In genomic region chr2:24075915-24076848, GRCh38 we compare ENCODE assay signal across 8 cellular contexts. TPM values are rescaled to one million over a fixed set of nuclear protein-coding genes. Genes with fewer than 3 reads are reported as not detected.
DNase-seq lines count a peak whose midpoint lies in the region; ATAC-seq, FAIRE-seq and TF ChIP-seq lines count a peak whose summit lies in the region.

A gene with protein sequence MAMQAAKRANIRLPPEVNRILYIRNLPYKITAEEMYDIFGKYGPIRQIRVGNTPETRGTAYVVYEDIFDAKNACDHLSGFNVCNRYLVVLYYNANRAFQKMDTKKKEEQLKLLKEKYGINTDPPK (minus strand): TSS chr2:24076326. CDS start chr2:24076229, 97 bp downstream.

- FAIRE-seq in endothelial cell of umbilical vein (lab: Jason Lieb, UNC) = peak; percentile 97

- peaks cover 17 to 38% of the 10 kb centered on the region in 2 experiments; a peak in 3 of 4 replicates for H3K79me1 ChIP-seq in IMR-90 (ENCODE audit: low read depth in 1 of 2, low read length in 2 of 2)

- H2AK5ac ChIP-seq in IMR-90 (ENCODE audit: low read depth, low read length) = peak within 1 kb of the TSS; percentile 26

- ATAC-seq in GM21528 (IDR thresholded peaks at IDR 0.05; ENCODE audit: low FRiP score, unreplicated experiment) (peak; percentile 95), IMR-90 (ENCODE audit: low read depth) (peak; percentile 93)

- H3K9me3 ChIP-seq in IMR-90 (ENCODE audit: control insufficient read depth, insufficient read depth, low read length) (no peaks in the 10 kb centered on the region), endothelial cell of umbilical vein (replicated peaks; ENCODE audit: control insufficient read depth, insufficient read depth, low read length) (no peaks in the 10 kb centered on the region)

- CTCF ChIA-PET in IMR-90 (lab: Yijun Ruan, JAX) = no interaction called here
- CTCF ChIA-PET in endothelial cell of umbilical vein (lab: Charles Lee) = interaction anchor here (0.6 to 2.0 kb wide), 7 partner anchors 9 to 283 kb away, joined by 3 to 15 read pairs (median 6); partner anchors contain the start of genes ATAD2B, TP53I3 and WDCP

- peak within 1 kb of the TSS; percentile 94 for H2AFZ ChIP-seq in IMR-90 (replicated peaks; ENCODE audit: low read length, poor library complexity)
- peak within 1 kb of the TSS; percentile 69 for H2AFZ ChIP-seq in endothelial cell of umbilical vein (ENCODE audit: low read depth, low read length)

- H2BK120ac ChIP-seq in IMR-90 (ENCODE audit: low read depth, low read length) = peak within 1 kb of the TSS; percentile 39; the same call in 1 of the 2 replicates

- H3K4me2 ChIP-seq in IMR-90 (ENCODE audit: low read depth, low read length) (peak within 1 kb of the TSS; percentile 71), endothelial cell of umbilical vein (ENCODE audit: insufficient read depth, low read length) (peak within 1 kb of the TSS; percentile 74)

- H3K36me3 ChIP-seq in IMR-90 (ENCODE audit: control insufficient read depth, insufficient read depth, low read length) = peaks cover 8% of the 10 kb centered on the region
- H3K36me3 ChIP-seq in endothelial cell of umbilical vein (ENCODE audit: control insufficient read depth in 2 of 2, extremely low read depth in 1 of 2, insufficient read depth in 2 of 2, low read length in 2 of 2) = peaks cover 7 to 12% of the 10 kb centered on the region in 2 experiments

- POLR2A ChIA-PET in IMR-90 (lab: Charles Lee; ENCODE audit: unreplicated experiment) = interaction anchor here (0.7 kb wide), 1 partner anchor 10 kb away, joined by 10 read pairs; no protein-coding TSS in a partner anchor
- POLR2A ChIA-PET in endothelial cell of umbilical vein (lab: Charles Lee) = interaction anchor here (0.6 to 1.9 kb wide), 5 partner anchors 8 to 149 kb away, joined by 3 to 8 read pairs (median 5); partner anchors contain the start of genes MFSD2B, TP53I3 and WDCP

- peak within 1 kb of the TSS; percentile 66 for H4K91ac ChIP-seq in IMR-90 (ENCODE audit: insufficient read depth, low read depth, low read length)

- H2BK5ac ChIP-seq in IMR-90 (ENCODE audit: low read depth, low read length, poor library complexity, severe bottlenecking) = peak within 1 kb of the TSS; percentile 49

- peak within 1 kb of the TSS; percentile 73 for H3K56ac ChIP-seq in IMR-90 (ENCODE audit: extremely low read depth, insufficient read depth, low read length)

- intact Hi-C loops in IMR-90 (cut with micrococcal nuclease) (loop anchor here (1.0 kb wide), 1 partner anchor 149 kb away; the partner anchor contains the start of gene ATAD2B), endothelial cell of umbilical vein (cut with micrococcal nuclease) (loop anchor here (1.0 to 2.0 kb wide), 5 partner anchors 8 to 149 kb away; partner anchors contain the start of genes ATAD2B, TP53I3 and WDCP)

- H3K9ac ChIP-seq in IMR-90 (ENCODE audit: low read depth, low read length) (peak within 1 kb of the TSS; percentile 82), endothelial cell of umbilical vein (replicated peaks; ENCODE audit: extremely low read depth, insufficient read depth, low read length) (peak within 1 kb of the TSS; percentile 90)

- peak within 1 kb of the TSS; percentile 96 for H2AK9ac ChIP-seq in IMR-90 (replicated peaks; ENCODE audit: low read depth, low read length, poor library complexity)

- no peak for TF ChIP-seq RAD21 in IMR-90 (IDR thresholded peaks at IDR 0.05; ENCODE audit: low read length)

- BruUV-seq in IMR-90 (replicated peaks; lab: Mats Ljungman, UMichigan) (TSS peak; percentile 68), endothelial cell of umbilical vein (replicated peaks; lab: Mats Ljungman, UMichigan) (TSS peak; percentile 72)

- peak within 1 kb of the TSS; percentile 63 to 95; a peak in 3 of 4 replicates for H4K8ac ChIP-seq in IMR-90 (ENCODE audit: low read depth in 2 of 2, low read length in 2 of 2)

- no peaks in the 10 kb centered on the region; the same call in 1 of the 2 replicates for H4K20me1 ChIP-seq in IMR-90 (ENCODE audit: insufficient read depth, low read length)
- no peaks in the 10 kb centered on the region for H4K20me1 ChIP-seq in endothelial cell of umbilical vein (replicated peaks; ENCODE audit: control insufficient read depth, extremely low read depth, insufficient read depth, low read length)

- H3K79me2 ChIP-seq in endothelial cell of umbilical vein (ENCODE audit: control insufficient read depth, insufficient read depth, low read length) = peaks cover 34% of the 10 kb centered on the region

- DNase-seq in DMS 273 (lab: John Stamatoyannopoulos, UW; ENCODE audit: unreplicated experiment) (peak; percentile 100), IMR-90 (peak; percentile 99), OCI-M1 (lab: John Stamatoyannopoulos, UW) (peak; percentile 99), activated T-cell treated with anti-CD3 and anti-CD28 coated beads for 24 hours (ENCODE audit: low read depth) (peak; percentile 98), endothelial cell of umbilical vein (ENCODE audit: low read depth, low spot score) (peak; percentile 98), midbrain (lab: John Stamatoyannopoulos, UW) (peak; percentile 97)
- DNase-seq in stimulated activated CD8-positive, alpha-beta memory T cell treated with anti-CD3 and anti-CD28 coated beads, Interleukin-2, amount 100 ng/mL, for 1 hour (ENCODE audit: low read depth in 2 of 2) = peak; percentile 98 to 99

- H3K4me1 ChIP-seq in IMR-90 (ENCODE audit: control insufficient read depth, insufficient read depth, low read length) (peaks cover 3% of the 10 kb centered on the region; the same call in 1 of the 2 replicates), endothelial cell of umbilical vein (ENCODE audit: control insufficient read depth, extremely low read depth, insufficient read depth, low read length) (peaks cover 12% of the 10 kb centered on the region)

- H3K14ac ChIP-seq in IMR-90 (replicated peaks; ENCODE audit: low read depth, low read length) = peak within 1 kb of the TSS; percentile 83

- dilution Hi-C loops in IMR-90 (cut with HindIII; ENCODE audit: low sequenced_read_pairs, unreplicated experiment) = no loop called here
- dilution Hi-C loops in endothelial cell of umbilical vein (cut with MboI; ENCODE audit: extremely low pct_ligation_motif_present, low sequenced_read_pairs) = no loop called here

- no peak within 1 kb of the TSS for H2BK20ac ChIP-seq in IMR-90 (ENCODE audit: low read depth, low read length)

- TF ChIP-seq CTCF in IMR-90 (conservative IDR thresholded peaks at IDR 0.05; ENCODE audit: low read depth, low read length) = no peak
- no peak for TF ChIP-seq CTCF in endothelial cell of umbilical vein (IDR thresholded peaks at IDR 0.05; ENCODE audit: extremely low read depth in 1 of 2, insufficient read depth in 1 of 2, low read depth in 1 of 2, low read length in 2 of 2)

- peak within 1 kb of the TSS; percentile 85 for H4K5ac ChIP-seq in IMR-90 (ENCODE audit: low read depth, low read length)

- H3K27ac ChIP-seq in IMR-90 (ENCODE audit: insufficient read depth, low read length) = peak within 1 kb of the TSS; percentile 68
- peak within 1 kb of the TSS; percentile 18 for H3K27ac ChIP-seq in endothelial cell of umbilical vein (ENCODE audit: insufficient read depth, low read depth, low read length)

- WGBS in IMR-90 (ENCODE audit: extremely low coverage in 2 of 2, insufficient read length in 1 of 2), 2 experiments = 0% methylated on average over 28 of the region's 64 CpGs; no CpG with 5 or more reads in 1 of the 2 experiments

- peak within 1 kb of the TSS; percentile 53 for H3K23ac ChIP-seq in IMR-90 (ENCODE audit: low read depth, low read length)

- H3K9me1 ChIP-seq in IMR-90 (ENCODE audit: insufficient read depth, low read length) = no peaks in the 10 kb centered on the region
- H3K9me1 ChIP-seq in endothelial cell of umbilical vein (replicated peaks; ENCODE audit: control insufficient read depth, extremely low read depth, insufficient read depth, low read length) = no peaks in the 10 kb centered on the region

- H2BK15ac ChIP-seq in IMR-90 (ENCODE audit: low read depth, low read length) = no peak within 1 kb of the TSS

- in situ Hi-C loops in IMR-90 (cut with MboI; ENCODE audit: low sequenced_read_pairs) = loop anchor here (10.0 kb wide), 1 partner anchor 251 kb away; no protein-coding TSS in a partner anchor

- TF ChIP-seq POLR2A in IMR-90 (IDR thresholded peaks at IDR 0.05; ENCODE audit: low read depth, low read length) (peak; percentile 59; the same call in 1 of the 2 replicates), endothelial cell of umbilical vein (IDR thresholded peaks at IDR 0.05; ENCODE audit: low read depth, low read length) (peak; percentile 79)

- H3K27me3 ChIP-seq in IMR-90 (ENCODE audit: control insufficient read depth, insufficient read depth, low read length) = no peaks in the 10 kb centered on the region
- H3K27me3 ChIP-seq in endothelial cell of umbilical vein (ENCODE audit: control insufficient read depth in 2 of 2, insufficient read depth in 2 of 2, low read length in 2 of 2) = no peaks in the 10 kb centered on the region

- peak within 1 kb of the TSS; percentile 73 for H3K4me3 ChIP-seq in IMR-90 (ENCODE audit: insufficient read depth, low read depth, low read length)
- peak within 1 kb of the TSS; percentile 79 to 92 (median 87) for H3K4me3 ChIP-seq in endothelial cell of umbilical vein (replicated peaks in 1 of 3; ENCODE audit: insufficient read depth in 1 of 3, low read depth in 1 of 3, low read length in 3 of 3)

- H3K18ac ChIP-seq in IMR-90 (ENCODE audit: low read depth, low read length) = peak within 1 kb of the TSS; percentile 38; the same call in 1 of the 2 replicates

- peak within 1 kb of the TSS; percentile 83 for H3K4ac ChIP-seq in IMR-90 (ENCODE audit: low read depth, low read length)

TF ChIP-seq in IMR-90, 13 proteins besides CTCF, POLR2A, EP300 and RAD21 (continues in another document):
- peak; percentile 79 for TF ChIP-seq MAZ (IDR thresholded peaks at IDR 0.05; ENCODE audit: borderline replicate concordance, low read depth, low read length)
- peak; percentile 73 for TF ChIP-seq MAFK (IDR thresholded peaks at IDR 0.05; ENCODE audit: low read depth, low read length)

TF ChIP-seq in endothelial cell of umbilical vein, 7 proteins besides CTCF, POLR2A, EP300 and RAD21 (continues in another document):
- no peak for TF ChIP-seq MYC (IDR thresholded peaks at IDR 0.05; ENCODE audit: low read depth, low read length)
- no peak for TF ChIP-seq GATA2 (IDR thresholded peaks at IDR 0.05; ENCODE audit: insufficient read depth, insufficient read length, low read depth, low read length)

RNA-seq across cellular contexts. Expression of the gene that starts here (rescaled TPM):
- 143 and 224 TPM in 2 replicates for total RNA-seq in IMR-90 (2012; rRNA removed)
- 166 and 191 TPM in 2 replicates for polyA plus RNA-seq in IMR-90 (2012; rRNA removed)
- 58.0 and 130 TPM in 2 replicates for polyA plus RNA-seq in IMR-90 (2012; cell fraction: cytosol; rRNA removed)
- 14.1 and 76.2 TPM in 2 replicates for polyA plus RNA-seq in IMR-90 (2012; cell fraction: nucleus; rRNA removed; ENCODE audit: low replicate concordance)
- total RNA-seq in endothelial cell of umbilical vein = 105 and 108 TPM in 2 replicates
- polyA plus RNA-seq in endothelial cell of umbilical vein = 91.9 and 150 TPM in 2 replicates
- 163 and 172 TPM in 2 replicates for polyA plus RNA-seq in endothelial cell of umbilical vein (2011; cell fraction: cytosol; rRNA removed)
- 64.2 and 89.0 TPM in 2 replicates for polyA plus RNA-seq in endothelial cell of umbilical vein (2011; cell fraction: nucleus; rRNA removed)
- 175 and 221 TPM in 2 replicates for polyA plus RNA-seq in endothelial cell of umbilical vein (2012)
- polyA minus RNA-seq in endothelial cell of umbilical vein = 33.3 and 41.4 TPM in 2 replicates
- polyA minus RNA-seq in endothelial cell of umbilical vein (2011; cell fraction: cytosol; rRNA and poly(A)+ RNA removed) = 38.9 TPM
- 13.7 and 13.8 TPM in 2 replicates for polyA minus RNA-seq in endothelial cell of umbilical vein (2011; cell fraction: nucleus; rRNA and poly(A)+ RNA removed)

Comparison
In these comparisons a context has a peak if more than half of its experiments do, and no peak if none do; other contexts are left out.
1. Peak in every context shown above with its lines: DNase-seq, ATAC-seq, H3K4me3 ChIP-seq and H3K27ac ChIP-seq.